7 cellular contexts compared by ENCODE assay signal in genomic region chr4:147822128-147822527, GRCh38.
DNase-seq lines count a peak whose midpoint lies in the region; ATAC-seq and TF ChIP-seq lines count a peak whose summit lies in the region.

No MANE protein-coding gene starts in this region.

- TF ChIP-seq POLR2A in testis (IDR thresholded peaks at IDR 0.05) = no peak

- no peak overlapping the region for H3K4me2 ChIP-seq in hepatocyte

- no peaks in the 10 kb centered on the region for H4K20me1 ChIP-seq in hepatocyte (ENCODE audit: insufficient read depth, poor library complexity, severe bottlenecking)

- ATAC-seq in HG03103 (IDR thresholded peaks at IDR 0.05; ENCODE audit: low read depth, unreplicated experiment) (peak; percentile 8), GM19328 (IDR thresholded peaks at IDR 0.05; ENCODE audit: unreplicated experiment) (no peak)

- H2AFZ ChIP-seq in hepatocyte = no peak overlapping the region

- H3K4me1 Mint-ChIP-seq in activated CD4-positive, alpha-beta T cell treated with anti-CD3 and anti-CD28 coated beads, Interleukin-2, amount 10 ng/mL, durations not matched to agents 7 days and 5 days = no peaks in the 10 kb centered on the region

- POLR2A ChIA-PET in activated CD4-positive, alpha-beta T cell treated with anti-CD3 and anti-CD28 coated beads, Interleukin-2, amount 10 ng/mL, durations not matched to agents 7 days and 5 days (lab: Charles Lee) = no interaction called here

- peaks cover 36% of the 10 kb centered on the region for H3K79me2 ChIP-seq in hepatocyte

- H3K4me3 Mint-ChIP-seq in activated CD4-positive, alpha-beta T cell treated with anti-CD3 and anti-CD28 coated beads, Interleukin-2, amount 10 ng/mL, durations not matched to agents 7 days and 5 days = no peak overlapping the region

- CTCF ChIA-PET in activated CD4-positive, alpha-beta T cell treated with anti-CD3 and anti-CD28 coated beads, Interleukin-2, amount 10 ng/mL, durations not matched to agents 7 days and 5 days (lab: Charles Lee) = interaction anchor here (1.0 kb wide), 1 partner anchor 44 kb away, joined by 3 read pairs; no protein-coding TSS in a partner anchor

- peaks cover 4% of the 10 kb centered on the region for H3K36me3 Mint-ChIP-seq in activated CD4-positive, alpha-beta T cell treated with anti-CD3 and anti-CD28 coated beads, Interleukin-2, amount 10 ng/mL, durations not matched to agents 7 days and 5 days (ENCODE audit: low read depth)

- H3K27me3 ChIP-seq in hepatocyte (no peaks in the 10 kb centered on the region), testis (no peaks in the 10 kb centered on the region)

- H3K36me3 ChIP-seq in hepatocyte (replicated peaks; ENCODE audit: insufficient read depth, low read depth) (no peaks in the 10 kb centered on the region), testis (ENCODE audit: low read depth, missing control alignments) (no peaks in the 10 kb centered on the region)

- TF ChIP-seq CTCF in hepatocyte (IDR thresholded peaks at IDR 0.05; ENCODE audit: poor library complexity) = no peak
- TF ChIP-seq CTCF in testis (IDR thresholded peaks at IDR 0.05) = no peak

- intact Hi-C loops in testis (cut with DNase I; ENCODE audit: low total_unique reads) = no loop called here

- H3K4me3 ChIP-seq in hepatocyte = no peak overlapping the region
- H3K4me3 ChIP-seq in testis = no peak overlapping the region

- H3K27me3 Mint-ChIP-seq in activated CD4-positive, alpha-beta T cell treated with anti-CD3 and anti-CD28 coated beads, Interleukin-2, amount 10 ng/mL, durations not matched to agents 7 days and 5 days = no peaks in the 10 kb centered on the region

- H3K9me3 ChIP-seq in hepatocyte (ENCODE audit: low read depth) (no peaks in the 10 kb centered on the region), testis (no peaks in the 10 kb centered on the region)

- H3K4me1 ChIP-seq in hepatocyte (ENCODE audit: insufficient read depth) (peaks cover 16% of the 10 kb centered on the region), testis (peaks cover 38% of the 10 kb centered on the region)

- no peak overlapping the region for H3K27ac Mint-ChIP-seq in activated CD4-positive, alpha-beta T cell treated with anti-CD3 and anti-CD28 coated beads, Interleukin-2, amount 10 ng/mL, durations not matched to agents 7 days and 5 days

- H3K27ac ChIP-seq in hepatocyte (peak overlapping the region; percentile 9), testis (peak overlapping the region; percentile 64)

- DNase-seq in amniotic epithelial cell (ENCODE audit: low read depth) (peak; percentile 97), hepatocyte (ENCODE audit: low spot score) (peak; percentile 62), testis (peak; percentile 95)
- DNase-seq in activated CD4-positive, alpha-beta T cell treated with anti-CD3 and anti-CD28 coated beads for 4 hours = no peak
- no peak for DNase-seq in activated CD4-positive, alpha-beta T cell treated with anti-CD3 and anti-CD28 coated beads, Interleukin-2, amount 10 ng/mL, durations not matched to agents 7 days and 5 days

- H3K9me2 ChIP-seq in hepatocyte (replicated peaks; ENCODE audit: insufficient read depth) = no peaks in the 10 kb centered on the region

- H3K9me3 Mint-ChIP-seq in activated CD4-positive, alpha-beta T cell treated with anti-CD3 and anti-CD28 coated beads, Interleukin-2, amount 10 ng/mL, durations not matched to agents 7 days and 5 days = no peaks in the 10 kb centered on the region

Comparison
In these comparisons a context has a peak if more than half of its experiments do, and no peak if none do; other contexts are left out.
1. DNase-seq: peak in amniotic epithelial cell (single experiment), hepatocyte (single experiment) and testis (single experiment); none in activated CD4-positive, alpha-beta T cell treated with anti-CD3 and anti-CD28 coated beads for 4 hours (0 of 2) and activated CD4-positive, alpha-beta T cell treated with anti-CD3 and anti-CD28 coated beads, Interleukin-2, amount 10 ng/mL, durations not matched to agents 7 days and 5 days (single experiment).